Comparison of ENCODE assay signal across 14 cellular contexts in the genomic region with DNA sequence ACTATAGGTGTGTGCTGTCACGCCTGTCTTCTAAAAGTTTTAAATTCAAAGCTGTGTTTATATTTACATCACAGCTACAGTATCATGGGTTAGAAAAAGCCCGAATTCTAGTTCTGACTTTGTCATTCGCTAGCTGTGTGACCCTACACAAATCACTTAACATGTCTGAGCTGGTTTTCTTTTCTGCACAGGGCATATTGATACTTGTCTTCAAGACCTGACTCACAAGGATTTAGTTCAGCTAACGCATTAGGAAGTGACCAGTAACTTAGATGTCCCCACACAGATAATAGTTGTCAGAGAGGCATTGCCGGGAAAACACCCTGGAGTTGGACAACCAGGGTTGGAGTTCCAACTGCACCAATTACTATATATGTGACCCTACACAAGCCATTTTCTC. TPM values are rescaled to one million over a fixed set of nuclear protein-coding genes. Genes with fewer than 3 reads are reported as not detected.
DNase-seq lines count a peak whose midpoint lies in the region; ATAC-seq and TF ChIP-seq lines count a peak whose summit lies in the region.
"Had no signal": no experiment of that assay in that cellular context is flagged by ENCODE, and none has a peak within 500 bp of the region (broad histone marks: within the 10 kb centered on the region; RNA-seq: fewer than 3 reads in every experiment).

No MANE protein-coding gene starts in this region.

- no peak for TF ChIP-seq CTCF in left ventricle myocardium inferior (IDR thresholded peaks at IDR 0.05; ENCODE audit: borderline replicate concordance)
- no peak for TF ChIP-seq CTCF in PC-9 (conservative IDR thresholded peaks at IDR 0.05)
- TF ChIP-seq CTCF in sigmoid colon (IDR thresholded peaks at IDR 0.05): no peak

- peak overlapping the region; percentile 78 for H3K27ac ChIP-seq in left ventricle myocardium inferior (replicated peaks)
- no peak overlapping the region for H3K27ac ChIP-seq in PC-9
- H3K27ac ChIP-seq in sigmoid colon: no peak overlapping the region

- no peak for ATAC-seq in Right ventricle myocardium inferior
- peak; percentile 78 for ATAC-seq in esophagus mucosa
- ATAC-seq in HG03432 (IDR thresholded peaks at IDR 0.05; ENCODE audit: unreplicated experiment): no peak

- TF ChIP-seq POLR2A in sigmoid colon (IDR thresholded peaks at IDR 0.05): no peak

- POLR2A ChIA-PET in PC-9 (lab: Charles Lee; ENCODE audit: unreplicated experiment): no interaction called here

- no peaks in the 10 kb centered on the region for H3K9me2 ChIP-seq in PC-9 (ENCODE audit: insufficient read depth)

- no peaks in the 10 kb centered on the region for H3K36me3 ChIP-seq in left ventricle myocardium inferior
- H3K36me3 ChIP-seq in PC-9 (ENCODE audit: low read depth): no peaks in the 10 kb centered on the region
- H3K36me3 ChIP-seq in skeletal muscle satellite cell (ENCODE audit: insufficient read depth, low read length): no peaks in the 10 kb centered on the region
- no peaks in the 10 kb centered on the region for H3K36me3 ChIP-seq in sigmoid colon

- H2AFZ ChIP-seq in PC-9: peak overlapping the region; percentile 30; the same call in 1 of the 2 replicates

- intact Hi-C loops in left ventricle myocardium inferior (cut with micrococcal nuclease) (no loop called here), Right ventricle myocardium inferior (cut with DNase I) (no loop called here), PC-9 (cut with micrococcal nuclease; ENCODE audit: unreplicated experiment) (loop anchor here (5.0 kb wide), 1 partner anchor 64 kb away; no protein-coding TSS in a partner anchor), sigmoid colon (cut with DNase I) (no loop called here)

- CTCF ChIA-PET in PC-9 (lab: Charles Lee): interaction anchor here (0.5 kb wide), 1 partner anchor 245 kb away, joined by 3 read pairs; no protein-coding TSS in a partner anchor

- H3K4me1 ChIP-seq in left ventricle myocardium inferior (peaks cover 61% of the 10 kb centered on the region), PC-9 (replicated peaks; ENCODE audit: insufficient read depth) (peaks cover 18% of the 10 kb centered on the region; the same call in 1 of the 2 replicates), skeletal muscle satellite cell (ENCODE audit: control insufficient read depth, insufficient read depth, low read length) (peaks cover 37% of the 10 kb centered on the region), sigmoid colon (peaks cover 0 to 20% (median 10%) of the 10 kb centered on the region in 4 donors)
- H3K4me1 ChIP-seq: Caco-2 had no signal

- no peaks in the 10 kb centered on the region for H3K9me3 ChIP-seq in left ventricle myocardium inferior (replicated peaks)
- H3K9me3 ChIP-seq in PC-9 (ENCODE audit: insufficient read depth, low read depth): no peaks in the 10 kb centered on the region
- H3K9me3 ChIP-seq in skeletal muscle satellite cell (replicated peaks; ENCODE audit: low read length): no peaks in the 10 kb centered on the region
- H3K9me3 ChIP-seq in sigmoid colon: no peaks in the 10 kb centered on the region
- H3K9me3 ChIP-seq: Caco-2 had no signal

- no peak overlapping the region for H3K4me3 ChIP-seq in left ventricle myocardium inferior
- H3K4me3 ChIP-seq in PC-9: no peak overlapping the region
- H3K4me3 ChIP-seq in skeletal muscle satellite cell (ENCODE audit: low read length): no peak overlapping the region
- H3K4me3 ChIP-seq in sigmoid colon: no peak overlapping the region

- WGBS in sigmoid colon, 2 donors: 83 to 90% methylated on average over 5 of the region's 5 CpGs

- H4K20me1 ChIP-seq in PC-9 (ENCODE audit: insufficient read depth): no peaks in the 10 kb centered on the region

- no peaks in the 10 kb centered on the region for H3K27me3 ChIP-seq in left ventricle myocardium inferior (ENCODE audit: low read depth)
- H3K27me3 ChIP-seq in PC-9 (ENCODE audit: insufficient read depth, low read depth): no peaks in the 10 kb centered on the region
- H3K27me3 ChIP-seq in skeletal muscle satellite cell (ENCODE audit: control insufficient read depth, insufficient read depth, low read length): no peaks in the 10 kb centered on the region
- H3K27me3 ChIP-seq in sigmoid colon: no peaks in the 10 kb centered on the region

- DNase-seq in left ventricle myocardium inferior (no peak), Right ventricle myocardium inferior (ENCODE audit: missing footprints) (no peak), PC-9 (no peak), sigmoid colon (no peak), NCI-H2171 (lab: John Stamatoyannopoulos, UW) (no peak)
- DNase-seq: AML-193, Caco-2, NCI-H1694 treated with DMSO at 0.1 percent for 48 hours, NCI-H446, SHP77 treated with DMSO at 0.1 percent for 48 hours had no signal

- no TSS peak for BruUV-seq in PC-9 (replicated peaks; lab: Mats Ljungman, UMichigan)

- H3K79me2 ChIP-seq in PC-9 (ENCODE audit: low read depth): no peaks in the 10 kb centered on the region

- no peak for TF ChIP-seq EP300 in sigmoid colon (IDR thresholded peaks at IDR 0.05)

- H3F3A ChIP-seq in PC-9 (ENCODE audit: insufficient read depth, low read depth): peaks cover 10% of the 10 kb centered on the region

- H3K4me2 ChIP-seq in PC-9 (no peak overlapping the region), skeletal muscle satellite cell (ENCODE audit: low read length) (peak overlapping the region; percentile 4)

- peak overlapping the region; percentile 22 for H3K9ac ChIP-seq in skeletal muscle satellite cell (ENCODE audit: low read depth, low read length)

RNA-seq across cellular contexts. Expression of gene GIPC2, which starts 25.9 kb away (rescaled TPM):
- 2.5 TPM for total RNA-seq in left ventricle myocardium inferior
- 2.5 TPM for total RNA-seq in Right ventricle myocardium inferior
- total RNA-seq in PC-9 (2021): 0.20 and 0.30 TPM in 2 replicates
- 1.8 TPM for total RNA-seq in esophagus mucosa
- total RNA-seq in skeletal muscle satellite cell (2012; rRNA removed): 0.25 and 0.66 TPM in 2 replicates
- 1 to 10 TPM in 3 of 4 donors, under 1 TPM in 1; 0.99 to 2.5 (median 1.5) TPM for total RNA-seq in sigmoid colon
- 10 to 100 TPM; 13.5 to 23.8 (median 17.4) TPM for polyA plus RNA-seq in sigmoid colon
- total RNA-seq: A673 had no signal
